Comparison of ENCODE assay signal across 1 cellular context in genomic region chr6:74057326-74057725, GRCh38.
TF ChIP-seq lines count a peak whose summit lies in the region.

No MANE protein-coding gene starts in this region.

TF ChIP-seq in SK-N-SH, 30 proteins besides CTCF, POLR2A, EP300 and RAD21 (continued from another document):
- no peak for TF ChIP-seq REST (IDR thresholded peaks at IDR 0.05; ENCODE audit: low read depth, low read length)
TF ChIP-seq in SK-N-SH: peak in this region for 0.
